In genomic region chr15:39453500-39454073, GRCh38 we compare ENCODE assay signal across 9 cellular contexts.
DNase-seq lines count a peak whose midpoint lies in the region; ATAC-seq, FAIRE-seq and TF ChIP-seq lines count a peak whose summit lies in the region.
"Had no signal": no experiment of that assay in that cellular context is flagged by ENCODE, and none has a peak within 500 bp of the region (broad histone marks: within the 10 kb centered on the region; RNA-seq: fewer than 3 reads in every experiment).

No MANE protein-coding gene starts in this region.

- H4K5ac ChIP-seq in H1 (ENCODE audit: insufficient read length, low read depth, low read length) = no peak overlapping the region

- ATAC-seq in GM21367 (IDR thresholded peaks at IDR 0.05; ENCODE audit: unreplicated experiment) (peak; percentile 76), HG03521 (IDR thresholded peaks at IDR 0.05; ENCODE audit: unreplicated experiment) (peak; percentile 61), PC-3 (no peak), omental fat pad (ENCODE audit: low FRiP score) (no peak), HG03139 (IDR thresholded peaks at IDR 0.05; ENCODE audit: unreplicated experiment) (no peak)

- H2BK20ac ChIP-seq in H1 (ENCODE audit: low read length) = no peak overlapping the region

- no peaks in the 10 kb centered on the region for H3K79me2 ChIP-seq in H1 (ENCODE audit: control insufficient read depth in 1 of 2, insufficient read depth in 2 of 2, low read length in 2 of 2)
- H3K79me2 ChIP-seq in PC-3 (ENCODE audit: low read length) = no peaks in the 10 kb centered on the region

- no peak overlapping the region for H3K14ac ChIP-seq in H1 (ENCODE audit: insufficient read length)

- H2AFZ ChIP-seq in H1 (ENCODE audit: low read length) = no peak overlapping the region
- no peak overlapping the region for H2AFZ ChIP-seq in PC-3 (ENCODE audit: low read length)

- DNase-seq in GM18507 (ENCODE audit: extremely low spot score, insufficient read length, low read depth) = peak; percentile 14
- DNase-seq in H1 (ENCODE audit: low read depth in 1 of 2, low spot score in 2 of 2) = no peak
- DNase-seq in PC-3 = no peak
- DNase-seq in GM19239 (ENCODE audit: insufficient read length, low spot score) = no peak
- no peak for DNase-seq in omental fat pad (ENCODE audit: low spot score)

- no peak overlapping the region for H3K23ac ChIP-seq in H1 (ENCODE audit: insufficient read length)

- BruUV-seq in PC-3 (replicated peaks; lab: Mats Ljungman, UMichigan) = no TSS peak

- no peak overlapping the region for H4K8ac ChIP-seq in H1 (ENCODE audit: extremely low read depth, insufficient read depth, low read length)

- no peak overlapping the region for H2AK5ac ChIP-seq in H1 (ENCODE audit: low read depth, low read length)

- H3K9me3 ChIP-seq in H1 (ENCODE audit: insufficient read depth in 2 of 2, low read depth in 1 of 2, low read length in 1 of 2) = peaks cover 0 to 5% of the 10 kb centered on the region in 2 experiments; a peak in 1 of 4 replicates
- H3K9me3 ChIP-seq in PC-3 (ENCODE audit: low read length) = no peaks in the 10 kb centered on the region

- TF ChIP-seq RAD21 in H1 (IDR thresholded peaks at IDR 0.05 in 1 of 2, conservative IDR thresholded peaks at IDR 0.05 in 1 of 2; ENCODE audit: low read depth in 2 of 2, low read length in 2 of 2) = no peak

- no peak overlapping the region for H2BK5ac ChIP-seq in H1 (ENCODE audit: low read depth, low read length)

- no peak overlapping the region for H3K18ac ChIP-seq in H1 (ENCODE audit: extremely low read depth, low read length)

- intact Hi-C loops in PC-3 (cut with micrococcal nuclease) = loop anchor here (10.0 kb wide), 1 partner anchor 749 kb away; no protein-coding TSS in a partner anchor

- TF ChIP-seq EP300 in H1 (IDR thresholded peaks at IDR 0.05; ENCODE audit: borderline replicate concordance in 1 of 2, low read depth in 2 of 2, low read length in 2 of 2) = no peak

- no peaks in the 10 kb centered on the region for H3K27me3 ChIP-seq in H1 (replicated peaks in 1 of 4; ENCODE audit: control insufficient read depth in 3 of 4, extremely low read depth in 1 of 4, insufficient read depth in 3 of 4, low read length in 3 of 4)
- H3K27me3 ChIP-seq in PC-3 (ENCODE audit: low read length) = no peaks in the 10 kb centered on the region

- POLR2A ChIA-PET in H1 (lab: Charles Lee; ENCODE audit: partially characterized antibody) = no interaction called here
- POLR2A ChIA-PET in PC-3 (lab: Charles Lee; ENCODE audit: unreplicated experiment) = no interaction called here

- H3K27ac ChIP-seq in H1 (ENCODE audit: low read depth, low read length) = no peak overlapping the region
- no peak overlapping the region for H3K27ac ChIP-seq in PC-3 (ENCODE audit: low read length)

- no peak for TF ChIP-seq CTCF in H1 (IDR thresholded peaks at IDR 0.05; ENCODE audit: control extremely low read depth in 1 of 3, insufficient read depth in 1 of 3, low read depth in 1 of 3, low read length in 3 of 3)
- TF ChIP-seq CTCF in PC-3 (conservative IDR thresholded peaks at IDR 0.05; ENCODE audit: low read depth, low read length) = no peak
- no peak for TF ChIP-seq CTCF in omental fat pad (IDR thresholded peaks at IDR 0.05)

- FAIRE-seq in GM18507 (lab: Jason Lieb, UNC) (peak; percentile 64), H1 (lab: Jason Lieb, UNC) (no peak), GM19239 (lab: Jason Lieb, UNC) (no peak)
- FAIRE-seq: G401.6 had no signal

- H3F3A ChIP-seq in PC-3 (ENCODE audit: low read length, unreplicated experiment) = no peaks in the 10 kb centered on the region

- no peak overlapping the region for H2BK15ac ChIP-seq in H1 (ENCODE audit: low read length)

- no peak overlapping the region for H3K4me3 ChIP-seq in H1 (ENCODE audit: extremely low read depth in 1 of 4, insufficient read depth in 2 of 4, low read depth in 3 of 4, low read length in 4 of 4)
- no peak overlapping the region for H3K4me3 ChIP-seq in PC-3 (ENCODE audit: low read length)

- WGBS in H1 (ENCODE audit: extremely low coverage in 1 of 2, insufficient coverage in 1 of 2, insufficient read length in 1 of 2, insufficient replicate concordance in 2 of 2, low coverage in 1 of 2, low lambda C conversion rate in 2 of 2, missing lambda C conversion rate in 1 of 2), 2 experiments = 75% methylated on average over 6 of the region's 6 CpGs; no CpG with 5 or more reads in 1 of the 2 experiments

- H3K23me2 ChIP-seq in H1 (ENCODE audit: low read depth, low read length) = no peaks in the 10 kb centered on the region

- CTCF ChIA-PET in H1 (lab: Charles Lee; ENCODE audit: partially characterized antibody) = interaction anchor here (0.7 kb wide), 1 partner anchor 34 kb away, joined by 4 read pairs; no protein-coding TSS in a partner anchor
- CTCF ChIA-PET in PC-3 (lab: Charles Lee) = no interaction called here

- no peaks in the 10 kb centered on the region for H3K79me1 ChIP-seq in H1 (ENCODE audit: low read depth, low read length)

- H3K9me2 ChIP-seq in PC-3 (replicated peaks; ENCODE audit: low read length) = no peaks in the 10 kb centered on the region

- no peak overlapping the region for H4K91ac ChIP-seq in H1 (replicated peaks; ENCODE audit: insufficient read length, low read length)

- H3K56ac ChIP-seq in H1 (replicated peaks; ENCODE audit: insufficient read length, low read depth, low read length) = no peak overlapping the region

- no peaks in the 10 kb centered on the region for H3K4me1 ChIP-seq in H1 (replicated peaks in 1 of 4; ENCODE audit: control insufficient read depth in 3 of 4, insufficient read depth in 4 of 4, low read length in 3 of 4)
- peaks cover 21% of the 10 kb centered on the region for H3K4me1 ChIP-seq in PC-3 (ENCODE audit: insufficient read depth, low read length)

- no peak for TF ChIP-seq POLR2A in H1 (IDR thresholded peaks at IDR 0.05; ENCODE audit: control extremely low read depth in 1 of 2, low read depth in 2 of 2, low read length in 2 of 2)

- H3K4me2 ChIP-seq in H1 (ENCODE audit: insufficient read depth in 1 of 2, low read depth in 2 of 2, low read length in 2 of 2) (no peak overlapping the region), PC-3 (ENCODE audit: low read length) (no peak overlapping the region)

- H4K20me1 ChIP-seq in H1 (replicated peaks in 1 of 2; ENCODE audit: control insufficient read depth in 1 of 2, insufficient read depth in 2 of 2, low read length in 2 of 2) = no peaks in the 10 kb centered on the region
- no peaks in the 10 kb centered on the region for H4K20me1 ChIP-seq in PC-3 (ENCODE audit: low read length)

- H2BK120ac ChIP-seq in H1 (replicated peaks; ENCODE audit: low read depth, low read length) = no peak overlapping the region

- H3K9ac ChIP-seq in H1 (replicated peaks in 1 of 4; ENCODE audit: extremely low read depth in 1 of 4, low read depth in 3 of 4, low read length in 3 of 4) (no peak overlapping the region), PC-3 (ENCODE audit: low read length) (no peak overlapping the region)

- H3K36me3 ChIP-seq in H1 (ENCODE audit: control insufficient read depth in 2 of 4, insufficient read depth in 4 of 4, low read length in 3 of 4) (no peaks in the 10 kb centered on the region), PC-3 (ENCODE audit: low read depth, low read length) (no peaks in the 10 kb centered on the region)

- no peak overlapping the region for H3K4ac ChIP-seq in H1 (replicated peaks; ENCODE audit: insufficient read length, low read depth, low read length)

- H2BK12ac ChIP-seq in H1 (ENCODE audit: low read depth, low read length) = no peak overlapping the region

TF ChIP-seq in H1, 55 proteins besides CTCF, POLR2A, EP300 and RAD21:
- TF ChIP-seq MAFK (IDR thresholded peaks at IDR 0.05; ENCODE audit: low read depth, low read length) (peak; percentile 72; the same call in 1 of the 2 replicates), SIN3A (conservative IDR thresholded peaks at IDR 0.05 in 1 of 2, IDR thresholded peaks at IDR 0.05 in 1 of 2; ENCODE audit: low read depth in 1 of 2, low read length in 2 of 2) (no peak), RXRA (IDR thresholded peaks at IDR 0.05; ENCODE audit: insufficient read depth, low read depth, low read length) (no peak)
TF ChIP-seq in H1: peak in this region for 1.

Comparison
In these comparisons a context has a peak if more than half of its experiments do, and no peak if none do; other contexts are left out.
1. ATAC-seq: peak in GM21367 (single experiment) and HG03521 (single experiment); none in PC-3 (single experiment), omental fat pad (single experiment) and HG03139 (single experiment).